6 cellular contexts compared by ENCODE assay signal in the genomic region with DNA sequence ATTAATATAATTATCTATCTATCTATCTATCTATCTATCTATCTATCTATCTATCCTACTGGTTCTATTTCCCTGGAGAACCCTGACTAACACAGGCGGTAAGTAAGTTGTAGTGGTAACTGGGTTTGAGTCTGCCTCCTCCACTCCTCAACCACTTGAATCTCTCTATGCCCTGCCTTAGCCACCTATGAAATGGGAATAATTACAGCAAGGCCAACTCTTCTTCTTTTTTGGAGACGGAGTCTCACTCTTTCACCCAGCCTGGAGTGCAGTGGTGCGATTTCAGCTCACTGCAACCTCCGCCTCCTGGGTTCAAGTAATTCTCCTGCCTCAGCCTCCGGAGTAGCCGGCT. TPM values are rescaled to one million over a fixed set of nuclear protein-coding genes. Genes with fewer than 3 reads are reported as not detected.
A peak's percentile ranks its signal among the peaks of the same experiment; 100 is the strongest.
DNase-seq lines count a peak whose midpoint lies in the region; ATAC-seq, FAIRE-seq and TF ChIP-seq lines count a peak whose summit lies in the region.
"Not testable (repeated sequence)": the region's sequence is repeated elsewhere in the genome, so short reads cannot be mapped to it uniquely, and the experiment has no call there.

No MANE protein-coding gene starts in this region.

- not testable (repeated sequence) for TF ChIP-seq POLR2A in A549 (IDR thresholded peaks at IDR 0.05; ENCODE audit: low read length); K562 (conservative IDR thresholded peaks at IDR 0.05); HepG2 (IDR thresholded peaks at IDR 0.05; ENCODE audit: insufficient read depth in 1 of 2, low read depth in 2 of 2, low read length in 2 of 2)

- H3K9me3 ChIP-seq in A549; Karpas-422 (ENCODE audit: low read length); K562 (replicated peaks; ENCODE audit: control insufficient read depth, insufficient read depth, low read depth, low read length); HepG2 (ENCODE audit: low read length); tibial artery: not testable (repeated sequence)

- not testable (repeated sequence) for H3K27me3 Mint-ChIP-seq in activated naive CD4-positive, alpha-beta T cell treated with anti-CD3 and anti-CD28 coated beads, Interleukin-2, amount 50 U/mL, for 24 hours

- H3K27ac Mint-ChIP-seq in activated naive CD4-positive, alpha-beta T cell treated with anti-CD3 and anti-CD28 coated beads, Interleukin-2, amount 50 U/mL, for 24 hours = peak overlapping the region; percentile 69

- not testable (repeated sequence) for H3K9ac ChIP-seq in Karpas-422 (ENCODE audit: low read length); K562 (ENCODE audit: insufficient read depth in 1 of 2, low read depth in 2 of 2, low read length in 2 of 2); HepG2 (ENCODE audit: insufficient read depth, low read depth, low read length)

- WGBS in A549 (ENCODE audit: missing lambda C conversion rate) = 97% methylated on average over 6 of the region's 6 CpGs
- WGBS in K562 (ENCODE audit: insufficient coverage, low coverage, missing lambda C conversion rate) = 79% methylated on average over 6 of the region's 6 CpGs
- WGBS in HepG2 (ENCODE audit: low lambda C conversion rate) = 97% methylated on average over 6 of the region's 6 CpGs

- ATAC-seq in A549, K562, HepG2: not testable (repeated sequence)

- not testable (repeated sequence) for H3K27me3 ChIP-seq in Karpas-422 (ENCODE audit: low read length); K562 (ENCODE audit: control insufficient read depth in 2 of 2, insufficient read depth in 2 of 2, low read length in 2 of 2); HepG2 (ENCODE audit: control insufficient read depth in 1 of 2, insufficient read depth in 2 of 2, low read length in 2 of 2); tibial artery

- not testable (repeated sequence) for TF ChIP-seq RAD21 in A549 (conservative IDR thresholded peaks at IDR 0.05 in 1 of 2, IDR thresholded peaks at IDR 0.05 in 1 of 2); K562 (CRISPR knock-in tag; conservative IDR thresholded peaks at IDR 0.05 in 1 of 2, IDR thresholded peaks at IDR 0.05 in 1 of 2); HepG2 (CRISPR knock-in tag; IDR thresholded peaks at IDR 0.05)

- not testable (repeated sequence) for H3K79me2 ChIP-seq in Karpas-422 (ENCODE audit: low read length); K562 (ENCODE audit: control insufficient read depth, insufficient read depth, low read length); HepG2 (ENCODE audit: insufficient read depth, low read length)

- not testable (repeated sequence) for H3K36me3 Mint-ChIP-seq in activated naive CD4-positive, alpha-beta T cell treated with anti-CD3 and anti-CD28 coated beads, Interleukin-2, amount 50 U/mL, for 24 hours

- not testable (repeated sequence) for H3K4me3 ChIP-seq in A549; Karpas-422 (ENCODE audit: low read length); K562; HepG2 (replicated peaks in 1 of 3; ENCODE audit: insufficient read depth in 1 of 3, low read depth in 2 of 3, low read length in 3 of 3); tibial artery

- not testable (repeated sequence) for H3K4me3 Mint-ChIP-seq in activated naive CD4-positive, alpha-beta T cell treated with anti-CD3 and anti-CD28 coated beads, Interleukin-2, amount 50 U/mL, for 24 hours

- in situ Hi-C loops in K562 (cut with MboI); HepG2 (cut with HindIII; ENCODE audit: extremely low pct_ligation_motif_present, low pct_unique_long_range_greater_than_20kb): not testable (repeated sequence)

- H4K20me1 ChIP-seq in Karpas-422 (ENCODE audit: insufficient read depth, low read depth, low read length); K562 (replicated peaks; ENCODE audit: control insufficient read depth, insufficient read depth, low read length); HepG2 (ENCODE audit: insufficient read depth, low read length): not testable (repeated sequence)

- BruUV-seq in K562 (replicated peaks; lab: Mats Ljungman, UMichigan); HepG2 (replicated peaks; lab: Mats Ljungman, UMichigan): not testable (repeated sequence)

- H3K27ac ChIP-seq in A549 = peak overlapping the region; percentile 88 to 95; a peak in 5 of 6 replicates
- not testable (repeated sequence) for H3K27ac ChIP-seq in Karpas-422 (ENCODE audit: low read length); K562 (ENCODE audit: extremely low read depth, low read depth, low read length); HepG2 (ENCODE audit: extremely low read length, insufficient read depth, low read length)
- H3K27ac ChIP-seq in tibial artery = peak overlapping the region; percentile 78 to 91

- H3K9me1 ChIP-seq in K562 (ENCODE audit: control insufficient read depth, insufficient read depth, low read length) = not testable (repeated sequence)

- POLR2A ChIA-PET in A549 (lab: Yijun Ruan, JAX); HepG2 (lab: Yijun Ruan, JAX): not testable (repeated sequence)
- POLR2A ChIA-PET in K562 (lab: Yijun Ruan, JAX) = interaction anchor here (1.5 kb wide), 1 partner anchor 14 kb away, joined by 3 read pairs; no protein-coding TSS in a partner anchor

- CTCF ChIA-PET in A549 (lab: Yijun Ruan, JAX); K562 (lab: Yijun Ruan, JAX; ENCODE audit: low intra/inter-chr PET ratio); HepG2 (lab: Yijun Ruan, JAX; ENCODE audit: low intra/inter-chr PET ratio, low total read pairs): not testable (repeated sequence)

- not testable (repeated sequence) for H3K4me2 ChIP-seq in A549; Karpas-422 (ENCODE audit: low read depth, low read length, poor library complexity, severe bottlenecking); K562 (ENCODE audit: insufficient read depth, low read length); HepG2 (ENCODE audit: low read depth, low read length)

- not testable (repeated sequence) for H3K9me3 Mint-ChIP-seq in activated naive CD4-positive, alpha-beta T cell treated with anti-CD3 and anti-CD28 coated beads, Interleukin-2, amount 50 U/mL, for 24 hours

- peaks cover 15% of the 10 kb centered on the region for H3K4me1 Mint-ChIP-seq in activated naive CD4-positive, alpha-beta T cell treated with anti-CD3 and anti-CD28 coated beads, Interleukin-2, amount 50 U/mL, for 24 hours

- H3K9me2 ChIP-seq in Karpas-422 (replicated peaks; ENCODE audit: insufficient read depth, low read length) = not testable (repeated sequence)

- not testable (repeated sequence) for FAIRE-seq in A549 (lab: Jason Lieb, UNC); K562 (lab: Jason Lieb, UNC); HepG2 (lab: Jason Lieb, UNC)

- not testable (repeated sequence) for TF ChIP-seq EP300 in A549 (IDR thresholded peaks at IDR 0.05); K562 (IDR thresholded peaks at IDR 0.05; ENCODE audit: low read length); HepG2 (IDR thresholded peaks at IDR 0.05; ENCODE audit: low read depth in 2 of 2, low read length in 2 of 2); HepG2 (CRISPR knock-in tag; IDR thresholded peaks at IDR 0.05; ENCODE audit: borderline replicate concordance)

- peaks cover 64% of the 10 kb centered on the region for H3K4me1 ChIP-seq in A549
- H3K4me1 ChIP-seq in Karpas-422 (ENCODE audit: low read length) = not testable (repeated sequence)
- H3K4me1 ChIP-seq in K562 (replicated peaks in 1 of 2; ENCODE audit: control insufficient read depth in 2 of 2, insufficient read depth in 2 of 2, low read length in 2 of 2) = peaks cover 7 to 13% of the 10 kb centered on the region in 2 experiments; a peak in 4 of 5 replicates
- H3K4me1 ChIP-seq in HepG2 (ENCODE audit: insufficient read depth, low read length) = peaks cover 89% of the 10 kb centered on the region
- H3K4me1 ChIP-seq in tibial artery = peaks cover 0 to 36% (median 20%) of the 10 kb centered on the region in 4 donors

- H2AFZ ChIP-seq in Karpas-422 (ENCODE audit: low read length); K562 (ENCODE audit: low read depth, low read length); HepG2 (ENCODE audit: low read length): not testable (repeated sequence)

- H3K36me3 ChIP-seq in Karpas-422 (ENCODE audit: insufficient read depth, low read length); K562 (ENCODE audit: control insufficient read depth, insufficient read depth, low read length); HepG2 (replicated peaks in 1 of 2; ENCODE audit: control insufficient read depth in 1 of 2, insufficient read depth in 2 of 2, low read length in 2 of 2); tibial artery: not testable (repeated sequence)

- TF ChIP-seq CTCF in A549 (IDR thresholded peaks at IDR 0.05); K562 (IDR thresholded peaks at IDR 0.05 in 2 of 3, conservative IDR thresholded peaks at IDR 0.05 in 1 of 3; ENCODE audit: insufficient read depth in 2 of 3, low read depth in 1 of 3, low read length in 3 of 3); HepG2 (CRISPR knock-in tag; IDR thresholded peaks at IDR 0.05); tibial artery (IDR thresholded peaks at IDR 0.05): not testable (repeated sequence)

- intact Hi-C loops in K562 (cut with micrococcal nuclease) = not testable (repeated sequence)
- intact Hi-C loops in HepG2 (cut with micrococcal nuclease; ENCODE audit: unreplicated experiment) = loop anchor here (5.0 kb wide), 1 partner anchor 117 kb away; no protein-coding TSS in a partner anchor
- intact Hi-C loops in tibial artery (cut with DNase I; ENCODE audit: low total_unique reads) = loop anchor here (10.0 kb wide), 1 partner anchor 186 kb away; no protein-coding TSS in a partner anchor

- not testable (repeated sequence) for DNase-seq in A549 (ENCODE audit: low read depth in 1 of 2, low spot score in 1 of 2); K562 (ENCODE audit: extremely low read depth in 1 of 4, low spot score in 3 of 4); HepG2 (ENCODE audit: low spot score); tibial artery
- peak; percentile 16 for DNase-seq in Karpas-422

RNA-seq across cellular contexts. Expression of a gene that starts 41.0 kb away (rescaled TPM):
- 135 and 136 TPM in 2 replicates for polyA plus RNA-seq in A549 (2011; rRNA removed)
- 27.5 and 35.2 TPM in 2 replicates for polyA plus RNA-seq in A549 (2012; cell fraction: cytosol; rRNA removed)
- 28.3 and 32.1 TPM in 2 replicates for polyA plus RNA-seq in A549 (2012; cell fraction: nucleus; rRNA removed)
- 35.8 to 43.4 TPM (median 42.9 TPM) in 3 replicates for polyA plus RNA-seq in A549 (2017; fragmentation: RNase III; extraction: RNeasy Plus Mini Kit Qiagen cat#74134 plus additional on column Dnase treatment)
- 179 and 198 TPM in 2 replicates for polyA minus RNA-seq in A549 (2011; rRNA and poly(A)+ RNA removed)
- total RNA-seq in Karpas-422 (2014; rRNA removed; shearing (Covaris generic); ENCODE audit: low replicate concordance) = 67.2 and 90.0 TPM in 2 replicates
- total RNA-seq in K562 (2011; cell fraction: chromatin; rRNA removed; ENCODE audit: low replicate concordance) = 42.2 and 88.7 TPM in 2 replicates
- total RNA-seq in K562 (2011; cell fraction: nucleolus; rRNA removed) = 19.5 and 23.2 TPM in 2 replicates
- total RNA-seq in K562 (2011; cell fraction: nucleoplasm; rRNA removed) = 36.6 and 49.6 TPM in 2 replicates
- total RNA-seq in K562 (2014; rRNA removed) = 12.1 and 12.4 TPM in 2 replicates
- total RNA-seq in K562 (2014; rRNA removed; fragmentation: Illumina TruSeq; extraction: Trizol) = 16.1 and 19.6 TPM in 2 replicates
- 17.1 and 17.2 TPM in 2 replicates for total RNA-seq in K562 (2015; rRNA removed; fragmentation: Illumina TruSeq; extraction: Trizol)
- total RNA-seq in K562 (2021) = 15.3 and 17.0 TPM in 2 replicates
- polyA plus RNA-seq in K562 (2011; rRNA removed) = 24.3 and 24.7 TPM in 2 replicates
- polyA plus RNA-seq in K562 (2011; cell fraction: cytosol; rRNA removed) = 11.6 and 17.3 TPM in 2 replicates
- 34.8 and 45.8 TPM in 2 replicates for polyA plus RNA-seq in K562 (2011; cell fraction: nucleus; rRNA removed)
- polyA plus RNA-seq in K562 (2012) = 9.0 and 14.7 TPM in 2 replicates
- polyA plus RNA-seq in K562 (2014; fragmentation: Illumina TruSeq; extraction: Trizol) = 12.5 and 14.4 TPM in 2 replicates
- polyA plus RNA-seq in K562 (2014; fragmentation: Nextera tagmentation; extraction: Ambion mirVana) = 1 to 10 TPM; 3.2 to 4.7 TPM
- polyA plus RNA-seq in K562 (2014; rRNA removed) = 11.6 and 12.2 TPM in 2 replicates
- 37.1 and 46.6 TPM in 2 replicates for polyA minus RNA-seq in K562 (2011; rRNA and poly(A)+ RNA removed)
- polyA minus RNA-seq in K562 (2011; cell fraction: cytosol; rRNA and poly(A)+ RNA removed) = 16.8 and 20.7 TPM in 2 replicates
- polyA minus RNA-seq in K562 (2011; cell fraction: nucleus; rRNA and poly(A)+ RNA removed) = 13.1 and 32.8 TPM in 2 replicates
- total RNA-seq in HepG2 (2016; rRNA removed; fragmentation: Illumina TruSeq; extraction: Trizol) = 56.8 and 76.2 TPM in 2 replicates
- total RNA-seq in HepG2 (2016; cell fraction: cytosol; rRNA removed; fragmentation: Illumina TruSeq; extraction: Trizol; ENCODE audit: low read depth) = 30.2 and 36.5 TPM in 2 replicates
- 56.0 and 74.0 TPM in 2 replicates for total RNA-seq in HepG2 (2016; cell fraction: insoluble cytoplasmic fraction; rRNA removed; fragmentation: Illumina TruSeq; extraction: Trizol)
- 34.2 and 36.7 TPM in 2 replicates for total RNA-seq in HepG2 (2016; cell fraction: membrane; rRNA removed; fragmentation: Illumina TruSeq; extraction: Trizol)
- 59.3 and 64.3 TPM in 2 replicates for total RNA-seq in HepG2 (2016; cell fraction: nucleus; rRNA removed; fragmentation: Illumina TruSeq; extraction: Trizol)
- 25.0 and 35.0 TPM in 2 replicates for polyA plus RNA-seq in HepG2 (2011; rRNA removed)
- 17.2 and 18.9 TPM in 2 replicates for polyA plus RNA-seq in HepG2 (2011; cell fraction: cytosol; rRNA removed)
- polyA plus RNA-seq in HepG2 (2011; cell fraction: nucleus; rRNA removed) = 36.9 and 40.6 TPM in 2 replicates
- polyA plus RNA-seq in HepG2 (2012) = 22.6 and 26.9 TPM in 2 replicates
- polyA plus RNA-seq in HepG2 (2016; cell fraction: cytosol; fragmentation: Illumina TruSeq; extraction: Trizol; ENCODE audit: low read depth) = 2.0 and 2.4 TPM in 2 replicates
- polyA plus RNA-seq in HepG2 (2016; cell fraction: insoluble cytoplasmic fraction; fragmentation: Illumina TruSeq; extraction: Trizol; ENCODE audit: low read depth) = 40.1 and 40.4 TPM in 2 replicates
- 5.5 and 5.7 TPM in 2 replicates for polyA plus RNA-seq in HepG2 (2016; cell fraction: membrane; fragmentation: Illumina TruSeq; extraction: Trizol; ENCODE audit: low read depth)
- polyA plus RNA-seq in HepG2 (2016; cell fraction: nucleus; fragmentation: Illumina TruSeq; extraction: Trizol; ENCODE audit: insufficient read depth, low read depth) = 53.5 and 57.7 TPM in 2 replicates
- 49.8 and 56.6 TPM in 2 replicates for polyA minus RNA-seq in HepG2 (2011; rRNA and poly(A)+ RNA removed; ENCODE audit: low replicate concordance)
- polyA minus RNA-seq in HepG2 (2011; cell fraction: cytosol; rRNA and poly(A)+ RNA removed) = 41.6 and 42.5 TPM in 2 replicates
- 75.8 and 76.3 TPM in 2 replicates for polyA minus RNA-seq in HepG2 (2011; cell fraction: nucleus; rRNA and poly(A)+ RNA removed)
